ENCODE assay signal across 24 cellular contexts in genomic region chr22:24590596-24591173, GRCh38. TPM values are rescaled to one million over a fixed set of nuclear protein-coding genes. Genes with fewer than 3 reads are reported as not detected.
DNase-seq lines count a peak whose midpoint lies in the region; ATAC-seq and TF ChIP-seq lines count a peak whose summit lies in the region.
"Had no signal": no experiment of that assay in that cellular context is flagged by ENCODE, and none has a peak within 500 bp of the region (broad histone marks: within the 10 kb centered on the region; RNA-seq: fewer than 3 reads in every experiment).

No MANE protein-coding gene starts in this region.

- peaks cover 23% of the 10 kb centered on the region; the same call in 1 of the 2 replicates for H3K36me3 ChIP-seq in IMR-90 (ENCODE audit: control insufficient read depth, insufficient read depth, low read length)
- no peaks in the 10 kb centered on the region for H3K36me3 ChIP-seq in osteoblast (ENCODE audit: insufficient read depth, low read length)
- peaks cover 0 to 18% of the 10 kb centered on the region in 2 donors for H3K36me3 ChIP-seq in vagina

- no peak overlapping the region for H2AFZ ChIP-seq in IMR-90 (replicated peaks; ENCODE audit: low read length, poor library complexity)
- no peak overlapping the region for H2AFZ ChIP-seq in osteoblast (ENCODE audit: low read length)

- no peak overlapping the region for H3K4ac ChIP-seq in IMR-90 (ENCODE audit: low read depth, low read length)

- peaks cover 8% of the 10 kb centered on the region for H3K4me1 Mint-ChIP-seq in glutamatergic neuron (ENCODE audit: low read depth, unreplicated experiment)

- H4K8ac ChIP-seq in IMR-90 (ENCODE audit: low read depth in 2 of 2, low read length in 2 of 2), result no peak overlapping the region

- H3K4me3 ChIP-seq in IMR-90 (ENCODE audit: insufficient read depth, low read depth, low read length), result no peak overlapping the region
- no peak overlapping the region for H3K4me3 ChIP-seq in osteoblast (ENCODE audit: insufficient read depth, low read length)
- H3K4me3 ChIP-seq in vagina, result no peak overlapping the region
- H3K4me3 ChIP-seq: A549, GM12878 had no signal

- no peak for TF ChIP-seq CTCF in IMR-90 (conservative IDR thresholded peaks at IDR 0.05; ENCODE audit: low read depth, low read length)
- TF ChIP-seq CTCF in glutamatergic neuron (IDR thresholded peaks at IDR 0.05; ENCODE audit: partially characterized antibody, unreplicated experiment), result no peak
- TF ChIP-seq CTCF in osteoblast (IDR thresholded peaks at IDR 0.05; ENCODE audit: extremely low read depth, low read depth, low read length), result no peak
- no peak for TF ChIP-seq CTCF in vagina (IDR thresholded peaks at IDR 0.05)

- H2BK20ac ChIP-seq in IMR-90 (ENCODE audit: low read depth, low read length), result no peak overlapping the region

- peaks cover 6% of the 10 kb centered on the region for H3K9me3 Mint-ChIP-seq in glutamatergic neuron (ENCODE audit: unreplicated experiment)
- H3K9me3 Mint-ChIP-seq: CD8-positive, alpha-beta memory T cell had no signal

- 96% methylated on average over 8 of the region's 12 CpGs; no CpG with 5 or more reads in 1 of the 2 experiments for WGBS in IMR-90 (ENCODE audit: extremely low coverage in 2 of 2, insufficient read length in 1 of 2), 2 experiments

- no peaks in the 10 kb centered on the region for H3K79me2 ChIP-seq in osteoblast (ENCODE audit: insufficient read depth, low read length)

- TF ChIP-seq POLR2A in IMR-90 (IDR thresholded peaks at IDR 0.05; ENCODE audit: low read depth, low read length) (no peak), vagina (IDR thresholded peaks at IDR 0.05) (no peak)

- no peak overlapping the region for H3K56ac ChIP-seq in IMR-90 (ENCODE audit: extremely low read depth, insufficient read depth, low read length)

- peaks cover 5% of the 10 kb centered on the region for H3K27me3 Mint-ChIP-seq in glutamatergic neuron (ENCODE audit: unreplicated experiment)

- TF ChIP-seq RAD21 in IMR-90 (IDR thresholded peaks at IDR 0.05; ENCODE audit: low read length), result no peak

- H3K27ac ChIP-seq in IMR-90 (ENCODE audit: insufficient read depth, low read length), result no peak overlapping the region
- no peak overlapping the region for H3K27ac ChIP-seq in osteoblast (ENCODE audit: low read depth, low read length)
- H3K27ac ChIP-seq in vagina, result no peak overlapping the region
- H3K27ac ChIP-seq: C4-2B had no signal

- no peak overlapping the region for H3K4me2 ChIP-seq in IMR-90 (ENCODE audit: low read depth, low read length)
- H3K4me2 ChIP-seq in osteoblast (ENCODE audit: insufficient read depth, low read length), result no peak overlapping the region
- H3K4me2 ChIP-seq: A549 had no signal

- H3K23ac ChIP-seq in IMR-90 (ENCODE audit: low read depth, low read length), result no peak overlapping the region

- peak overlapping the region; percentile 34 for H3K4me3 Mint-ChIP-seq in glutamatergic neuron (ENCODE audit: unreplicated experiment)
- H3K4me3 Mint-ChIP-seq: B cell; CD8-positive, alpha-beta memory T cell had no signal

- no peaks in the 10 kb centered on the region for H3K9me3 ChIP-seq in IMR-90 (ENCODE audit: control insufficient read depth, insufficient read depth, low read length)
- H3K9me3 ChIP-seq in osteoblast (ENCODE audit: low read depth, low read length), result no peaks in the 10 kb centered on the region
- H3K9me3 ChIP-seq in vagina, result no peaks in the 10 kb centered on the region
- H3K9me3 ChIP-seq: A549 had no signal

- intact Hi-C loops in IMR-90 (cut with micrococcal nuclease), result no loop called here
- intact Hi-C loops in vagina (cut with DNase I), result no loop called here

- peak overlapping the region; percentile 65 for H2AK9ac ChIP-seq in IMR-90 (replicated peaks; ENCODE audit: low read depth, low read length, poor library complexity)

- H3K27me3 ChIP-seq in IMR-90 (ENCODE audit: control insufficient read depth, insufficient read depth, low read length), result no peaks in the 10 kb centered on the region
- no peaks in the 10 kb centered on the region for H3K27me3 ChIP-seq in osteoblast (ENCODE audit: insufficient read depth, low read length)
- H3K27me3 ChIP-seq in vagina, result no peaks in the 10 kb centered on the region

- BruUV-seq in IMR-90 (replicated peaks; lab: Mats Ljungman, UMichigan), result no TSS peak

- POLR2A ChIA-PET in IMR-90 (lab: Charles Lee; ENCODE audit: unreplicated experiment), result no interaction called here

- ATAC-seq in IMR-90 (ENCODE audit: low read depth), result no peak
- ATAC-seq: A549, GM12878 had no signal

- H4K20me1 ChIP-seq in IMR-90 (ENCODE audit: insufficient read depth, low read length) (no peaks in the 10 kb centered on the region), osteoblast (ENCODE audit: insufficient read depth, low read length) (no peaks in the 10 kb centered on the region)

- no peak overlapping the region for H2BK120ac ChIP-seq in IMR-90 (ENCODE audit: low read depth, low read length)

- DNase-seq in AG08396 (ENCODE audit: low spot score) (peak; percentile 2), IMR-90 (no peak), glutamatergic neuron (no peak), osteoblast (ENCODE audit: insufficient read length, low spot score, missing footprints) (peak; percentile 51), GM19238 (ENCODE audit: insufficient read length, low spot score) (no peak), vagina (ENCODE audit: extremely low spot score in 2 of 2) (no peak)
- DNase-seq in stimulated activated CD8-positive, alpha-beta memory T cell treated with anti-CD3 and anti-CD28 coated beads, Interleukin-4, amount 100 ng/mL, for 48 hours, result no peak
- DNase-seq: CD8-positive, alpha-beta memory T cell; DMS 273 treated with DMSO at 0.1 percent for 48 hours; DMS79; EL; GDM1; NCI-H1092; NCI-H1417 treated with DMSO at 0.1 percent for 48 hours; NCI-H1694 treated with DMSO at 0.1 percent for 48 hours; NCI-H2081; NCI-H2227 treated with DMSO at 0.1 percent for 48 hours; NCI-H526 treated with DMSO at 0.1 percent for 48 hours; RPMI8226; SHP77 treated with DMSO at 0.1 percent for 48 hours had no signal

- H2AK5ac ChIP-seq in IMR-90 (ENCODE audit: low read depth, low read length), result no peak overlapping the region

- no peak overlapping the region for H2BK5ac ChIP-seq in IMR-90 (ENCODE audit: low read depth, low read length, poor library complexity, severe bottlenecking)

- H3K27ac Mint-ChIP-seq in glutamatergic neuron (ENCODE audit: unreplicated experiment), result no peak overlapping the region
- H3K27ac Mint-ChIP-seq: B cell had no signal

- in situ Hi-C loops in IMR-90 (cut with MboI; ENCODE audit: low sequenced_read_pairs), result no loop called here

- no peak overlapping the region for H4K91ac ChIP-seq in IMR-90 (ENCODE audit: insufficient read depth, low read depth, low read length)

- dilution Hi-C loops in IMR-90 (cut with HindIII; ENCODE audit: low sequenced_read_pairs, unreplicated experiment), result no loop called here

- no peak overlapping the region for H3K18ac ChIP-seq in IMR-90 (ENCODE audit: low read depth, low read length)

- H3K4me1 ChIP-seq in IMR-90 (ENCODE audit: control insufficient read depth, insufficient read depth, low read length), result no peaks in the 10 kb centered on the region
- H3K4me1 ChIP-seq in osteoblast (ENCODE audit: insufficient read depth, low read length), result peaks cover 7% of the 10 kb centered on the region
- H3K4me1 ChIP-seq in vagina, result peaks cover 10% of the 10 kb centered on the region

- CTCF ChIA-PET in IMR-90 (lab: Yijun Ruan, JAX), result no interaction called here

- no peak overlapping the region for H3K9ac ChIP-seq in IMR-90 (ENCODE audit: low read depth, low read length)

- no peak overlapping the region for H3K14ac ChIP-seq in IMR-90 (replicated peaks; ENCODE audit: low read depth, low read length)

- no peaks in the 10 kb centered on the region for H3K36me3 Mint-ChIP-seq in glutamatergic neuron (ENCODE audit: unreplicated experiment)

- peaks cover 11% of the 10 kb centered on the region for H3K9me1 ChIP-seq in IMR-90 (ENCODE audit: insufficient read depth, low read length)

- H4K5ac ChIP-seq in IMR-90 (ENCODE audit: low read depth, low read length), result no peak overlapping the region

- peaks cover 0 to 8% of the 10 kb centered on the region in 2 experiments; a peak in 2 of 4 replicates for H3K79me1 ChIP-seq in IMR-90 (ENCODE audit: low read depth in 1 of 2, low read length in 2 of 2)

- H2BK15ac ChIP-seq in IMR-90 (ENCODE audit: low read depth, low read length), result no peak overlapping the region

TF ChIP-seq in IMR-90, 13 proteins besides CTCF, POLR2A, EP300 and RAD21 (continues in another document):
- TF ChIP-seq NFE2L2 (IDR thresholded peaks at IDR 0.05; ENCODE audit: low read depth, low read length), result no peak
- no peak for TF ChIP-seq CHD1 (IDR thresholded peaks at IDR 0.05; ENCODE audit: low read depth, low read length)
- no peak for TF ChIP-seq SMC3 (IDR thresholded peaks at IDR 0.05; ENCODE audit: low read depth, low read length)
- TF ChIP-seq MAZ (IDR thresholded peaks at IDR 0.05; ENCODE audit: borderline replicate concordance, low read depth, low read length), result no peak
- TF ChIP-seq RCOR1 (IDR thresholded peaks at IDR 0.05; ENCODE audit: insufficient replicate concordance, low read length), result no peak
- TF ChIP-seq BHLHE40 (IDR thresholded peaks at IDR 0.05; ENCODE audit: low read depth, low read length), result no peak

RNA-seq across cellular contexts. Expression of gene LRRC75B, which starts 2.2 kb away (rescaled TPM):
- total RNA-seq in IMR-90 (2012; rRNA removed) (1.4 and 1.6 TPM in 2 replicates), glutamatergic neuron (ENCODE audit: unreplicated experiment) (63.6 TPM), osteoblast (5.1 and 8.5 TPM in 2 replicates), vagina (17.9 TPM)
- 9.4 and 10.7 TPM in 2 replicates for polyA plus RNA-seq in IMR-90 (2012; rRNA removed)
- polyA plus RNA-seq in IMR-90 (2012; cell fraction: cytosol; rRNA removed), result 4.4 and 12.6 TPM in 2 replicates
- polyA plus RNA-seq in IMR-90 (2012; cell fraction: nucleus; rRNA removed; ENCODE audit: low replicate concordance), result 49.1 and 126 TPM in 2 replicates
- polyA plus RNA-seq: CD8-positive, alpha-beta memory T cell had no signal

RNA-seq across cellular contexts. Expression of gene GGT1, which starts 12.3 kb away (rescaled TPM):
- 1.7 and 3.4 TPM in 2 replicates for total RNA-seq in IMR-90 (2012; rRNA removed)
- polyA plus RNA-seq in IMR-90 (2012; rRNA removed), result 7.3 and 8.1 TPM in 2 replicates
- polyA plus RNA-seq in IMR-90 (2012; cell fraction: cytosol; rRNA removed), result 3.7 and 12.1 TPM in 2 replicates
- 11.7 and 22.2 TPM in 2 replicates for polyA plus RNA-seq in IMR-90 (2012; cell fraction: nucleus; rRNA removed; ENCODE audit: low replicate concordance)
- 3.1 TPM for total RNA-seq in glutamatergic neuron (ENCODE audit: unreplicated experiment)
- 0.36 and 0.59 TPM in 2 replicates for total RNA-seq in osteoblast
- total RNA-seq in vagina, result 4.9 TPM

RNA-seq across cellular contexts. Expression of gene SNRPD3, which starts 34.9 kb away (rescaled TPM):
- 158 and 177 TPM in 2 replicates for total RNA-seq in IMR-90 (2012; rRNA removed)
- 222 and 283 TPM in 2 replicates for polyA plus RNA-seq in IMR-90 (2012; rRNA removed)
- polyA plus RNA-seq in IMR-90 (2012; cell fraction: cytosol; rRNA removed), result 148 and 255 TPM in 2 replicates
- 57.9 and 153 TPM in 2 replicates for polyA plus RNA-seq in IMR-90 (2012; cell fraction: nucleus; rRNA removed; ENCODE audit: low replicate concordance)
- 86.7 TPM for total RNA-seq in glutamatergic neuron (ENCODE audit: unreplicated experiment)
- total RNA-seq in osteoblast, result 51.9 and 57.5 TPM in 2 replicates
- total RNA-seq in vagina, result 125 TPM

RNA-seq across cellular contexts. Expression of gene GUCD1, which starts 35.7 kb away (rescaled TPM):
- total RNA-seq in IMR-90 (2012; rRNA removed) (115 and 143 TPM in 2 replicates), glutamatergic neuron (ENCODE audit: unreplicated experiment) (64.9 TPM), osteoblast (146 and 155 TPM in 2 replicates), vagina (81.8 TPM)
- polyA plus RNA-seq in IMR-90 (2012; rRNA removed), result 97.6 and 114 TPM in 2 replicates
- 84.8 and 104 TPM in 2 replicates for polyA plus RNA-seq in IMR-90 (2012; cell fraction: cytosol; rRNA removed)
- 45.4 and 104 TPM in 2 replicates for polyA plus RNA-seq in IMR-90 (2012; cell fraction: nucleus; rRNA removed; ENCODE audit: low replicate concordance)

Comparison
In these comparisons a context has a peak if more than half of its experiments do, and no peak if none do; other contexts are left out.
1. DNase-seq: peak in AG08396 (single experiment) and osteoblast (single experiment); none in IMR-90 (single experiment), glutamatergic neuron (single experiment), stimulated activated CD8-positive, alpha-beta memory T cell treated with anti-CD3 and anti-CD28 coated beads, Interleukin-4, amount 100 ng/mL, for 48 hours (single experiment), GM19238 (single experiment) and vagina (0 of 2).